1 cellular context compared by ENCODE assay signal in genomic region chr11:2398664-2399355, GRCh38.
TF ChIP-seq lines count a peak whose summit lies in the region.

No MANE protein-coding gene starts in this region.

TF ChIP-seq in endothelial cell of umbilical vein, 7 proteins besides CTCF, POLR2A, EP300 and RAD21:
- TF ChIP-seq FOS (IDR thresholded peaks at IDR 0.05; ENCODE audit: borderline replicate concordance, insufficient read depth, low read length): no peak
- no peak for TF ChIP-seq MYC (IDR thresholded peaks at IDR 0.05; ENCODE audit: low read depth, low read length)
- no peak for TF ChIP-seq MAX (IDR thresholded peaks at IDR 0.05; ENCODE audit: insufficient read depth, insufficient read length)
- no peak for TF ChIP-seq POLR2AphosphoS5 (IDR thresholded peaks at IDR 0.05; ENCODE audit: insufficient read depth, low read depth, low read length)
TF ChIP-seq in endothelial cell of umbilical vein: peak in this region for 0.
